In the genomic region with DNA sequence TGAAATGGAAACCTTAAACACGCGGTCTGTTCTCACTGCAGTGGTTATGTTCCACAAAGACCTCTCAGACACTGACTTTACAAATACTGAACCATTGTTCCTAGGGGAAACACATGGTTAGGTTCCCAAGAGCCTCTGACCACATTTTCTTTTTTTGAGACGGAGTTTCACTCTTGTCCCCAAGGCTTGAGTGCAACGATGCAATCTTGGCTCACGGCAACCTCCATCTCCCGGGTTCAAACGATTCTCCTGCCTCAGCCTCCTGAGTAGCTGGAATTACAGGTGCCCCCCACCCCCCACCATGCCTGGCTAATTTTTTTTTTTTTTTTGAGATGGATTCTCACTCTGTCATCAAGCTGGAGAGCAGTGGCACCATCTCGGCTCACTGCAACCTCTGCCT, we compare ENCODE assay signal across 9 cellular contexts.
"Had no signal": no experiment of that assay in that cellular context is flagged by ENCODE, and none has a peak within 500 bp of the region (broad histone marks: within the 10 kb centered on the region; RNA-seq: fewer than 3 reads in every experiment).

No MANE protein-coding gene starts in this region.

- H3K4me3 ChIP-seq: K562 had no signal

- FAIRE-seq: HepG2, HTR-8/SVneo, K562 had no signal

- ATAC-seq: HepG2, K562 had no signal

- H3K9ac ChIP-seq: KMS-11 had no signal

- DNase-seq: IMR-90, Karpas-422, KBM-7, KG1 had no signal

- H3K4me2 ChIP-seq: KMS-11 had no signal

- H3K27ac ChIP-seq: HL-60, KMS-11 had no signal
